ENCODE assay signal across 21 cellular contexts in the genomic region with DNA sequence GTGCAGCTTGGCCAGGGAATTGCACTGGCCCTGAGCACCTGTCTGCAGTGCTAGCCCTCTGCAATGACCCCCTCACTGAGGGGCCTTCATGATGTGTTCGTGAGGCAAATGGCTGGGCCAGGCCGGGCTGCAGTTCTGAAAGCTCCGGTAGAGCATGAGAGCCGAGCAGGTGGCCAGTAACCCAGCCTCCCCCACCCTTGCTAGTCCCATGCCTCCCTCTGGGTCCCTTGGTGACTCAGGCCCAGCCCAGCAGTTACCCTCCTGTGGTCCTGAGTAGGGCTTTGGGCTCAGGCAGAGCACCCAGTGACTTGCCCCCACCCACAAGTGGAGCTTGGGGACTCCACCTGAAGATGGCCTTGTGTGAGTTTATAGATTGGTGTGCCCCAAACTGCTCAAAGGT. TPM values are rescaled to one million over a fixed set of nuclear protein-coding genes. Genes with fewer than 3 reads are reported as not detected.
DNase-seq lines count a peak whose midpoint lies in the region; ATAC-seq and TF ChIP-seq lines count a peak whose summit lies in the region.
"Had no signal": no experiment of that assay in that cellular context is flagged by ENCODE, and none has a peak within 500 bp of the region (broad histone marks: within the 10 kb centered on the region; RNA-seq: fewer than 3 reads in every experiment).

No MANE protein-coding gene starts in this region.

- no peaks in the 10 kb centered on the region for H3K36me3 ChIP-seq in neutrophil
- H3K36me3 ChIP-seq: gastroesophageal sphincter, right atrium auricular region, thoracic aorta had no signal

- no peak overlapping the region for H2BK12ac ChIP-seq in H9 (ENCODE audit: insufficient read length, low read depth, low read length)

- no peak overlapping the region for H3K56ac ChIP-seq in H9 (ENCODE audit: insufficient read length, low read depth, low read length)

- H3K27me3 Mint-ChIP-seq in CD14-positive monocyte (ENCODE audit: low read depth in 3 of 3), result peaks cover 1 to 6% (median 2%) of the 10 kb centered on the region in 3 donors
- H3K27me3 Mint-ChIP-seq in H9 (ENCODE audit: low read depth), result no peaks in the 10 kb centered on the region
- no peaks in the 10 kb centered on the region for H3K27me3 Mint-ChIP-seq in central memory CD8-positive, alpha-beta T cell

- H3K9me3 ChIP-seq in H9 (ENCODE audit: control insufficient read depth, low read depth, low read length) (no peaks in the 10 kb centered on the region), neutrophil (no peaks in the 10 kb centered on the region)
- H3K9me3 ChIP-seq: gastroesophageal sphincter, right atrium auricular region, thoracic aorta had no signal

- H3K4me3 Mint-ChIP-seq in CD14-positive monocyte, result peak overlapping the region in 1 of 2 donors; percentile 39
- H3K4me3 Mint-ChIP-seq in H9, result no peak overlapping the region
- no peak overlapping the region for H3K4me3 Mint-ChIP-seq in central memory CD8-positive, alpha-beta T cell

- H4K20me1 ChIP-seq in H9 (ENCODE audit: control insufficient read depth, insufficient read depth, insufficient read length), result no peaks in the 10 kb centered on the region

- H2BK120ac ChIP-seq in H9 (ENCODE audit: low read depth, low read length, poor library complexity, severe bottlenecking), result no peak overlapping the region

- no peak overlapping the region for H4K8ac ChIP-seq in H9 (replicated peaks; ENCODE audit: insufficient read length, low read depth, low read length)

- H3K27ac ChIP-seq in H9 (ENCODE audit: insufficient read length, low read depth, low read length) (no peak overlapping the region), neutrophil (peak overlapping the region; percentile 75)
- H3K27ac ChIP-seq: gastroesophageal sphincter, KMS-11, right atrium auricular region, thoracic aorta had no signal

- no peaks in the 10 kb centered on the region for H3K79me2 ChIP-seq in H9 (ENCODE audit: insufficient read depth, low read length)

- H2BK20ac ChIP-seq in H9 (ENCODE audit: low read depth, low read length, poor library complexity, severe bottlenecking), result no peak overlapping the region

- TF ChIP-seq CTCF in CD14-positive monocyte (IDR thresholded peaks at IDR 0.05) (no peak), H9 (conservative IDR thresholded peaks at IDR 0.05) (no peak), neutrophil (IDR thresholded peaks at IDR 0.05) (no peak)

- no peak overlapping the region for H2BK15ac ChIP-seq in H9 (ENCODE audit: low read depth, low read length)

- H3T11ph ChIP-seq in H9 (ENCODE audit: low read length), result no peak overlapping the region

- no peak overlapping the region for H2BK5ac ChIP-seq in H9 (ENCODE audit: insufficient read length, low read length)

- H4K5ac ChIP-seq in H9 (ENCODE audit: insufficient read length, low read depth, low read length), result no peak overlapping the region

- H3K4me1 ChIP-seq in H9 (ENCODE audit: insufficient read depth, low read length) (no peaks in the 10 kb centered on the region), neutrophil (ENCODE audit: control insufficient read depth in 1 of 2, insufficient read depth in 1 of 2, low read depth in 1 of 2, low read length in 1 of 2) (peaks cover 20 to 22% of the 10 kb centered on the region in 2 experiments)
- H3K4me1 ChIP-seq: right atrium auricular region had no signal

- no peaks in the 10 kb centered on the region for H3K79me1 ChIP-seq in H9 (ENCODE audit: insufficient read depth, low read depth, low read length, poor library complexity, severe bottlenecking)

- H3K27ac Mint-ChIP-seq in CD14-positive monocyte (peak overlapping the region; percentile 94 to 98 (median 98)), H9 (peak overlapping the region in 1 of 3 experiments; percentile 40; a peak in 1 of 7 replicates)
- peak overlapping the region; percentile 76 for H3K27ac Mint-ChIP-seq in central memory CD8-positive, alpha-beta T cell (ENCODE audit: low read depth)

- H3K18ac ChIP-seq in H9 (ENCODE audit: insufficient read length, low read depth, low read length), result no peak overlapping the region

- no peak overlapping the region for H3K4me2 ChIP-seq in H9 (ENCODE audit: insufficient read depth, insufficient read length, low read length)
- H3K4me2 ChIP-seq: KMS-11 had no signal

- no peak overlapping the region for H3K4me3 ChIP-seq in neutrophil (ENCODE audit: low read depth in 1 of 2, low read length in 1 of 2)
- H3K4me3 ChIP-seq: gastroesophageal sphincter, right atrium auricular region, thoracic aorta had no signal

- H3K14ac ChIP-seq in H9 (ENCODE audit: insufficient read depth, low read length), result no peak overlapping the region

- no peak overlapping the region for H3K4ac ChIP-seq in H9 (ENCODE audit: low read depth, low read length)

- DNase-seq in CD14-positive monocyte (ENCODE audit: low spot score) (peak; percentile 46), H9 (peak; percentile 21), GDM1 (lab: John Stamatoyannopoulos, UW) (no peak)
- no peak for DNase-seq in central memory CD8-positive, alpha-beta T cell (ENCODE audit: low spot score in 2 of 2)
- DNase-seq: activated effector memory CD4-positive, alpha-beta T cell treated with Interleukin-2 at 50 U/mL for 16 hours; AML-193; amniotic stem cell; central memory CD4-positive, alpha-beta T cell; effector CD4-positive, alpha-beta T cell; NCI-H1048; NCI-H2029; nucleus accumbens had no signal

- H4K91ac ChIP-seq in H9 (ENCODE audit: insufficient read length, low read depth, low read length), result no peak overlapping the region

- H2AFZ ChIP-seq in H9 (ENCODE audit: low read length), result no peak overlapping the region

- no peaks in the 10 kb centered on the region for H3K27me3 ChIP-seq in H9 (ENCODE audit: insufficient read depth, low read length)
- no peaks in the 10 kb centered on the region for H3K27me3 ChIP-seq in neutrophil
- H3K27me3 ChIP-seq: gastroesophageal sphincter, right atrium auricular region had no signal

- intact Hi-C loops in CD14-positive monocyte (cut with micrococcal nuclease), result loop anchor here (5.0 kb wide), 1 partner anchor 40 kb away; no protein-coding TSS in a partner anchor

- H3K23ac ChIP-seq in H9 (ENCODE audit: insufficient read length, low read depth, low read length), result no peak overlapping the region

- H3K9me3 Mint-ChIP-seq in CD14-positive monocyte, result no peaks in the 10 kb centered on the region
- no peaks in the 10 kb centered on the region for H3K9me3 Mint-ChIP-seq in H9
- no peaks in the 10 kb centered on the region for H3K9me3 Mint-ChIP-seq in central memory CD8-positive, alpha-beta T cell

- peaks cover 2% of the 10 kb centered on the region for H3K23me2 ChIP-seq in H9 (ENCODE audit: insufficient read length, low read depth, low read length, poor library complexity, severe bottlenecking)

- ATAC-seq in central memory CD8-positive, alpha-beta T cell (replicated peaks; ENCODE audit: extremely low read depth, poor library complexity, severe bottlenecking), result no peak
- ATAC-seq in GM21367 (IDR thresholded peaks at IDR 0.05; ENCODE audit: unreplicated experiment) (no peak), GM19397 (IDR thresholded peaks at IDR 0.05; ENCODE audit: unreplicated experiment) (no peak)
- ATAC-seq: esophagus mucosa, gastroesophageal sphincter had no signal

- no peak overlapping the region for H3K9ac ChIP-seq in H9 (ENCODE audit: extremely low read depth, insufficient read length, low read length)
- H3K9ac ChIP-seq: KMS-11 had no signal

- WGBS in H9 (ENCODE audit: extremely low coverage, insufficient read length, low lambda C conversion rate), result no CpG with 5 or more reads among the region's 4 CpGs

- peaks cover 72% of the 10 kb centered on the region for H3K4me1 Mint-ChIP-seq in CD14-positive monocyte
- no peaks in the 10 kb centered on the region for H3K4me1 Mint-ChIP-seq in H9
- peaks cover 30% of the 10 kb centered on the region for H3K4me1 Mint-ChIP-seq in central memory CD8-positive, alpha-beta T cell

- no peak overlapping the region for H2AK5ac ChIP-seq in H9 (ENCODE audit: insufficient read length, low read length)

- H3K36me3 Mint-ChIP-seq in CD14-positive monocyte (peaks cover 0 to 6% of the 10 kb centered on the region in 2 donors), H9 (ENCODE audit: insufficient read depth in 1 of 3, low read depth in 3 of 3) (peaks cover 0 to 10% (median 5%) of the 10 kb centered on the region in 3 experiments; a peak in 3 of 7 replicates)
- H3K36me3 Mint-ChIP-seq in central memory CD8-positive, alpha-beta T cell (ENCODE audit: insufficient read depth), result no peaks in the 10 kb centered on the region

RNA-seq across cellular contexts. Expression of a gene that starts 16.1 kb away (rescaled TPM):
- 10 to 100 TPM; 43.7 to 48.2 TPM for polyA plus RNA-seq in CD14-positive monocyte
- 8.9 and 9.7 TPM in 2 replicates for total RNA-seq in H9 (2021)

RNA-seq across cellular contexts. Expression of a gene that starts 45.2 kb away (rescaled TPM):
- under 1 TPM; 0.08 to 0.14 TPM for polyA plus RNA-seq in CD14-positive monocyte
- total RNA-seq in H9 (2021), result 11.2 and 12.2 TPM in 2 replicates
- total RNA-seq: HT-29 had no signal

Comparison
In these comparisons a context has a peak if more than half of its experiments do, and no peak if none do; other contexts are left out.
1. DNase-seq: peak in CD14-positive monocyte (single experiment) and H9 (single experiment); none in central memory CD8-positive, alpha-beta T cell (0 of 2) and GDM1 (single experiment).